11 cellular contexts compared by ENCODE assay signal in genomic region chr2:152585830-152586484, GRCh38.
DNase-seq lines count a peak whose midpoint lies in the region; ATAC-seq, FAIRE-seq and TF ChIP-seq lines count a peak whose summit lies in the region.
"Had no signal": no experiment of that assay in that cellular context is flagged by ENCODE, and none has a peak within 500 bp of the region (broad histone marks: within the 10 kb centered on the region; RNA-seq: fewer than 3 reads in every experiment).

No MANE protein-coding gene starts in this region.

- H3K4me1 ChIP-seq in mammary epithelial cell (ENCODE audit: insufficient read depth, low read length): peaks cover 28% of the 10 kb centered on the region
- H3K4me1 ChIP-seq in HepG2 (ENCODE audit: insufficient read depth, low read length): no peaks in the 10 kb centered on the region
- H3K4me1 ChIP-seq: lower lobe of right lung had no signal

- TF ChIP-seq EP300 in HepG2 (IDR thresholded peaks at IDR 0.05; ENCODE audit: low read depth in 2 of 2, low read length in 2 of 2) (no peak), HepG2 (CRISPR knock-in tag; IDR thresholded peaks at IDR 0.05; ENCODE audit: borderline replicate concordance) (no peak)

- H3K9me3 ChIP-seq in mammary epithelial cell (replicated peaks; ENCODE audit: insufficient read depth, low read length) (no peaks in the 10 kb centered on the region), HepG2 (ENCODE audit: low read length) (no peaks in the 10 kb centered on the region)
- H3K9me3 ChIP-seq: lower lobe of right lung had no signal

- TF ChIP-seq CTCF in mammary epithelial cell (conservative IDR thresholded peaks at IDR 0.05 in 1 of 2, IDR thresholded peaks at IDR 0.05 in 1 of 2; ENCODE audit: extremely low read depth in 1 of 2, insufficient read depth in 1 of 2, low read depth in 1 of 2, low read length in 2 of 2): no peak
- TF ChIP-seq CTCF in HepG2 (CRISPR knock-in tag; IDR thresholded peaks at IDR 0.05): no peak

- H3K36me3 ChIP-seq in mammary epithelial cell (ENCODE audit: insufficient read depth, low read length) (peaks cover 6% of the 10 kb centered on the region), HepG2 (replicated peaks in 1 of 2; ENCODE audit: control insufficient read depth in 1 of 2, insufficient read depth in 2 of 2, low read length in 2 of 2) (peaks cover 22 to 69% of the 10 kb centered on the region in 2 experiments)
- H3K36me3 ChIP-seq: lower lobe of right lung had no signal

- intact Hi-C loops in mammary epithelial cell (cut with micrococcal nuclease): no loop called here
- intact Hi-C loops in HepG2 (cut with micrococcal nuclease; ENCODE audit: unreplicated experiment): no loop called here

- H3K27ac ChIP-seq in mammary epithelial cell (ENCODE audit: insufficient read depth, low read depth, low read length) (no peak overlapping the region), HepG2 (ENCODE audit: extremely low read length, insufficient read depth, low read length) (no peak overlapping the region)
- H3K27ac ChIP-seq: lower lobe of right lung had no signal

- ATAC-seq in HepG2 (no peak), GM19455 (IDR thresholded peaks at IDR 0.05; ENCODE audit: unreplicated experiment) (no peak), GM18511 (IDR thresholded peaks at IDR 0.05; ENCODE audit: unreplicated experiment) (no peak)
- ATAC-seq in stimulated activated naive CD8-positive, alpha-beta T cell treated with anti-CD3 and anti-CD28 coated beads, Interleukin-15, Interleukin-2, amounts not matched to agents 100 U/mL and 50 U/mL, for 24 hours: no peak

- H3K79me2 ChIP-seq in mammary epithelial cell (ENCODE audit: insufficient read depth, low read length) (no peaks in the 10 kb centered on the region), HepG2 (ENCODE audit: insufficient read depth, low read length) (no peaks in the 10 kb centered on the region)

- POLR2A ChIA-PET in HepG2 (lab: Yijun Ruan, JAX): no interaction called here

- BruUV-seq in mammary epithelial cell (replicated peaks; lab: Mats Ljungman, UMichigan) (no TSS peak), HepG2 (replicated peaks; lab: Mats Ljungman, UMichigan) (no TSS peak)

- H3K4me3 ChIP-seq in mammary epithelial cell (replicated peaks in 1 of 3; ENCODE audit: insufficient read depth in 1 of 3, low read depth in 2 of 3, low read length in 3 of 3) (no peak overlapping the region), HepG2 (replicated peaks in 1 of 3; ENCODE audit: insufficient read depth in 1 of 3, low read depth in 2 of 3, low read length in 3 of 3) (no peak overlapping the region)
- H3K4me3 ChIP-seq: lower lobe of right lung had no signal

- WGBS in mammary epithelial cell (ENCODE audit: low coverage, missing lambda C conversion rate): 82% methylated on average over 2 of the region's 3 CpGs
- 86% methylated on average over 3 of the region's 3 CpGs for WGBS in HepG2 (ENCODE audit: low lambda C conversion rate)

- no peak for FAIRE-seq in HepG2 (lab: Jason Lieb, UNC)

- dilution Hi-C loops in mammary epithelial cell (cut with HindIII; ENCODE audit: low sequenced_read_pairs): no loop called here

- no peak overlapping the region for H3K4me2 ChIP-seq in mammary epithelial cell (ENCODE audit: insufficient read depth, low read depth, low read length)
- no peak overlapping the region for H3K4me2 ChIP-seq in HepG2 (ENCODE audit: low read depth, low read length)

- CTCF ChIA-PET in mammary epithelial cell (lab: Charles Lee; ENCODE audit: low non-redundant PET) (no interaction called here), HepG2 (lab: Yijun Ruan, JAX; ENCODE audit: low intra/inter-chr PET ratio, low total read pairs) (no interaction called here)

- H3K9ac ChIP-seq in mammary epithelial cell (ENCODE audit: insufficient read depth, low read length) (no peak overlapping the region), HepG2 (ENCODE audit: insufficient read depth, low read depth, low read length) (no peak overlapping the region)

- DNase-seq in ACHN: peak; percentile 56
- DNase-seq in HS-27A (ENCODE audit: low read depth): peak; percentile 76
- DNase-seq in mammary epithelial cell: peak; percentile 41
- peak; percentile 18 for DNase-seq in HepG2 (ENCODE audit: low spot score)
- DNase-seq in T-helper 9 cell: no peak
- no peak for DNase-seq in stimulated activated naive CD8-positive, alpha-beta T cell treated with anti-CD3 and anti-CD28 coated beads, Interleukin-15, Interleukin-2, amounts not matched to agents 100 U/mL and 50 U/mL, for 24 hours
- DNase-seq: DMS153, lower lobe of right lung, NCI-H2227 treated with DMSO at 0.1 percent for 48 hours had no signal

- H3K27me3 ChIP-seq in mammary epithelial cell (ENCODE audit: insufficient read depth, low read length) (no peaks in the 10 kb centered on the region), HepG2 (ENCODE audit: control insufficient read depth in 1 of 2, insufficient read depth in 2 of 2, low read length in 2 of 2) (no peaks in the 10 kb centered on the region)

- in situ Hi-C loops in ACHN (cut with HindIII; ENCODE audit: low pct_ligation_motif_present, low pct_unique_long_range_greater_than_20kb, low sequenced_read_pairs): no loop called here
- in situ Hi-C loops in mammary epithelial cell (cut with MboI; ENCODE audit: low sequenced_read_pairs in 2 of 2): no loop called here
- in situ Hi-C loops in HepG2 (cut with HindIII; ENCODE audit: extremely low pct_ligation_motif_present, low pct_unique_long_range_greater_than_20kb): no loop called here

- no peaks in the 10 kb centered on the region for H4K20me1 ChIP-seq in mammary epithelial cell (ENCODE audit: insufficient read depth, low read length)
- H4K20me1 ChIP-seq in HepG2 (ENCODE audit: insufficient read depth, low read length): no peaks in the 10 kb centered on the region

- no peak for TF ChIP-seq RAD21 in HepG2 (CRISPR knock-in tag; IDR thresholded peaks at IDR 0.05)

- no peak for TF ChIP-seq POLR2A in HepG2 (IDR thresholded peaks at IDR 0.05; ENCODE audit: insufficient read depth in 1 of 2, low read depth in 2 of 2, low read length in 2 of 2)

- H2AFZ ChIP-seq in mammary epithelial cell (ENCODE audit: low read depth, low read length): no peak overlapping the region
- H2AFZ ChIP-seq in HepG2 (ENCODE audit: low read length): no peak overlapping the region

TF ChIP-seq in HepG2, 621 proteins besides CTCF, POLR2A, EP300 and RAD21:
- TF ChIP-seq FOSL2 (CRISPR knock-in tag; IDR thresholded peaks at IDR 0.05) (peak; percentile 28; the same call in 1 of the 2 replicates), ATAD3A (CRISPR knock-in tag; IDR thresholded peaks at IDR 0.05) (no peak)

Comparison
In these comparisons a context has a peak if more than half of its experiments do, and no peak if none do; other contexts are left out.
1. DNase-seq: peak in ACHN (single experiment), HS-27A (single experiment), mammary epithelial cell (single experiment) and HepG2 (single experiment); none in T-helper 9 cell (single experiment) and stimulated activated naive CD8-positive, alpha-beta T cell treated with anti-CD3 and anti-CD28 coated beads, Interleukin-15, Interleukin-2, amounts not matched to agents 100 U/mL and 50 U/mL, for 24 hours (single experiment).